In the genomic region with DNA sequence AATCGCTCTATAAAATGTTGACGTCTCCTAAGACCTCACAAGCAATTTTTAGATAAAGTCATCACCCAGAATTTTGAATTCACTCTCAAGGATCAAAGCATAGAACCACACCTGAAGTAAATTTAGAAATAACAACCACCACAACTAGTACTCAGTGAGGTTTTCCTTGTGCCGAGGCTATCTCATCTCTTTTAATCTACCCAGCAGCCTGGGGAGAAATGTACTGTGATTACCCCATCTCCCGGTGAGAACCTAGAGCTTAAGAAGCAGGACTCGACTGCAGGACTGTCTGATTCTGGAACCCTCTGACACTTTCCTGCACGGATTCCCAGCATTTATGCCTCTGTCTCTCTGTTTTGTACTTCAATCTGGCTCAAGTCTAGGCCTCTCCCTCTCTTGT, we compare ENCODE assay signal across 15 cellular contexts.
DNase-seq lines count a peak whose midpoint lies in the region; ATAC-seq and TF ChIP-seq lines count a peak whose summit lies in the region.
"Had no signal": no experiment of that assay in that cellular context is flagged by ENCODE, and none has a peak within 500 bp of the region (broad histone marks: within the 10 kb centered on the region; RNA-seq: fewer than 3 reads in every experiment).

No MANE protein-coding gene starts in this region.

- H3K27me3 ChIP-seq in hepatocyte: no peaks in the 10 kb centered on the region
- H3K27me3 ChIP-seq in smooth muscle cell (ENCODE audit: low read depth): no peaks in the 10 kb centered on the region

- peaks cover 32% of the 10 kb centered on the region for H3K4me1 Mint-ChIP-seq in HFFc6 (ENCODE audit: low read depth)
- H3K4me1 Mint-ChIP-seq in activated T-helper 17 cell treated with anti-CD3 and anti-CD28 coated beads, Interleukin-2, amount 50 U/mL, for 72 hours: peaks cover 7% of the 10 kb centered on the region

- no peaks in the 10 kb centered on the region for H3K79me2 ChIP-seq in hepatocyte
- no peaks in the 10 kb centered on the region for H3K79me2 ChIP-seq in smooth muscle cell (ENCODE audit: low read depth)

- peaks cover 30% of the 10 kb centered on the region for H3K9me3 Mint-ChIP-seq in HFFc6
- H3K9me3 Mint-ChIP-seq in activated T-helper 17 cell treated with anti-CD3 and anti-CD28 coated beads, Interleukin-2, amount 50 U/mL, for 72 hours: no peaks in the 10 kb centered on the region
- H3K9me3 Mint-ChIP-seq: CD4-positive, alpha-beta T cell had no signal

- H3K9me2 ChIP-seq in hepatocyte (replicated peaks; ENCODE audit: insufficient read depth): no peaks in the 10 kb centered on the region

- WGBS in hepatocyte (ENCODE audit: low lambda C conversion rate, missing lambda C conversion rate): 56% methylated on average over 6 of the region's 6 CpGs
- 68% methylated on average over 6 of the region's 6 CpGs for WGBS in smooth muscle cell (ENCODE audit: low lambda C conversion rate)

- H3K4me2 ChIP-seq in hepatocyte (no peak overlapping the region), smooth muscle cell (no peak overlapping the region)

- peak overlapping the region; percentile 27 for H3K27ac ChIP-seq in hepatocyte
- H3K27ac ChIP-seq in smooth muscle cell (ENCODE audit: low read depth): peak overlapping the region; percentile 28
- H3K27ac ChIP-seq: C4-2B had no signal

- H3K4me3 ChIP-seq in hepatocyte: no peak overlapping the region
- no peak overlapping the region for H3K4me3 ChIP-seq in smooth muscle cell

- TF ChIP-seq CTCF in HFFc6 (IDR thresholded peaks at IDR 0.05): no peak
- TF ChIP-seq CTCF in hepatocyte (IDR thresholded peaks at IDR 0.05; ENCODE audit: poor library complexity): no peak
- no peak for TF ChIP-seq CTCF in smooth muscle cell (IDR thresholded peaks at IDR 0.05; ENCODE audit: borderline replicate concordance, insufficient read depth, poor library complexity, severe bottlenecking)

- no peaks in the 10 kb centered on the region for H3K4me1 ChIP-seq in hepatocyte (ENCODE audit: insufficient read depth)
- H3K4me1 ChIP-seq in smooth muscle cell (ENCODE audit: low read depth): peaks cover 2% of the 10 kb centered on the region

- no peak for DNase-seq in HFFc6
- no peak for DNase-seq in hepatocyte (ENCODE audit: low spot score)
- DNase-seq in smooth muscle cell (lab: John Stamatoyannopoulos, UW; ENCODE audit: unreplicated experiment): no peak
- no peak for DNase-seq in HCEC 1CT
- no peak for DNase-seq in NCI-H1105 treated with DMSO at 0.1 percent for 48 hours (lab: John Stamatoyannopoulos, UW)
- DNase-seq in AML-193 (lab: John Stamatoyannopoulos, UW): no peak
- DNase-seq in activated CD4-positive, alpha-beta T cell treated with anti-CD3 and anti-CD28 coated beads for 48 hours: no peak
- DNase-seq: ACHN; CD4-positive, alpha-beta T cell; DMS153; DMS79; GF-D8 had no signal

- no peak overlapping the region for H2AFZ ChIP-seq in hepatocyte
- peak overlapping the region; percentile 55 for H2AFZ ChIP-seq in smooth muscle cell (ENCODE audit: low read depth)

- H3K36me3 ChIP-seq in hepatocyte (replicated peaks; ENCODE audit: insufficient read depth, low read depth) (no peaks in the 10 kb centered on the region), smooth muscle cell (ENCODE audit: low read depth) (no peaks in the 10 kb centered on the region)

- H3K27ac Mint-ChIP-seq in HFFc6: peak overlapping the region; percentile 3; the same call in 1 of the 2 replicates
- H3K27ac Mint-ChIP-seq in activated T-helper 17 cell treated with anti-CD3 and anti-CD28 coated beads, Interleukin-2, amount 50 U/mL, for 72 hours: peak overlapping the region; percentile 54
- H3K27ac Mint-ChIP-seq: CD4-positive, alpha-beta T cell had no signal

- H4K20me1 ChIP-seq in hepatocyte (ENCODE audit: insufficient read depth, poor library complexity, severe bottlenecking) (no peaks in the 10 kb centered on the region), smooth muscle cell (ENCODE audit: low read depth) (no peaks in the 10 kb centered on the region)

- no peak overlapping the region for H3K9ac ChIP-seq in smooth muscle cell (ENCODE audit: low read depth)

- ATAC-seq in activated T-helper 17 cell treated with anti-CD3 and anti-CD28 coated beads, Interleukin-2, amount 50 U/mL, for 72 hours (replicated peaks): no peak
- ATAC-seq: HCT116 had no signal

- H3K9me3 ChIP-seq in hepatocyte (ENCODE audit: low read depth) (no peaks in the 10 kb centered on the region), smooth muscle cell (replicated peaks; ENCODE audit: low read depth) (no peaks in the 10 kb centered on the region)

- H3F3A ChIP-seq in smooth muscle cell (ENCODE audit: low read depth): no peaks in the 10 kb centered on the region

- H3K4me3 Mint-ChIP-seq in HFFc6: no peak overlapping the region
- no peak overlapping the region for H3K4me3 Mint-ChIP-seq in activated T-helper 17 cell treated with anti-CD3 and anti-CD28 coated beads, Interleukin-2, amount 50 U/mL, for 72 hours
- H3K4me3 Mint-ChIP-seq: CD4-positive, alpha-beta T cell had no signal

- H3K36me3 Mint-ChIP-seq in HFFc6 (ENCODE audit: low read depth): peaks cover 31% of the 10 kb centered on the region
- H3K36me3 Mint-ChIP-seq in activated T-helper 17 cell treated with anti-CD3 and anti-CD28 coated beads, Interleukin-2, amount 50 U/mL, for 72 hours (ENCODE audit: low read depth): no peaks in the 10 kb centered on the region

- no peaks in the 10 kb centered on the region for H3K27me3 Mint-ChIP-seq in HFFc6 (ENCODE audit: insufficient read depth)
- peaks cover 8% of the 10 kb centered on the region for H3K27me3 Mint-ChIP-seq in activated T-helper 17 cell treated with anti-CD3 and anti-CD28 coated beads, Interleukin-2, amount 50 U/mL, for 72 hours
- H3K27me3 Mint-ChIP-seq: CD4-positive, alpha-beta T cell had no signal
